Comparison of ENCODE assay signal across 16 cellular contexts in genomic region chr19:37954421-37954874, GRCh38. TPM values are rescaled to one million over a fixed set of nuclear protein-coding genes. Genes with fewer than 3 reads are reported as not detected.
DNase-seq lines count a peak whose midpoint lies in the region; ATAC-seq and TF ChIP-seq lines count a peak whose summit lies in the region.
"Had no signal": no experiment of that assay in that cellular context is flagged by ENCODE, and none has a peak within 500 bp of the region (broad histone marks: within the 10 kb centered on the region; RNA-seq: fewer than 3 reads in every experiment).

No MANE protein-coding gene starts in this region.

- peaks cover 97% of the 10 kb centered on the region for H3K79me2 ChIP-seq in PC-3 (ENCODE audit: low read length)

- peaks cover 7% of the 10 kb centered on the region for H3K36me3 ChIP-seq in PC-3 (ENCODE audit: low read depth, low read length)
- H3K36me3 ChIP-seq in neuronal stem cell (replicated peaks in 1 of 2; ENCODE audit: control insufficient read depth in 2 of 2, insufficient read depth in 2 of 2, low read length in 2 of 2), result peaks cover 0 to 5% of the 10 kb centered on the region in 2 donors
- peaks cover 0 to 3% (median 0%) of the 10 kb centered on the region in 3 donors for H3K36me3 ChIP-seq in Peyer's patch
- no peaks in the 10 kb centered on the region for H3K36me3 ChIP-seq in right atrium auricular region

- H3K9ac ChIP-seq in PC-3 (ENCODE audit: low read length) (0 out of 2 replicates have a peak overlapping the region, but pooled peaks have one; percentile 5), neuronal stem cell (ENCODE audit: low read depth, low read length, poor library complexity) (no peak overlapping the region)

- H3K14ac ChIP-seq in neuronal stem cell (ENCODE audit: low read length), result no peak overlapping the region

- H3K9me3 Mint-ChIP-seq in dendritic cell treated with granulocyte-macrophage colony-stimulating factor and Interleukin-4, amounts not matched to agents 40 ng/mL and 50 ng/mL, for 4 days, result no peaks in the 10 kb centered on the region

- H2BK5ac ChIP-seq in neuronal stem cell (ENCODE audit: low read length), result no peak overlapping the region

- H3K23ac ChIP-seq in neuronal stem cell (ENCODE audit: low read depth, low read length, poor library complexity), result no peak overlapping the region

- ATAC-seq in PC-3, result no peak
- ATAC-seq: K562 had no signal

- H3K27me3 ChIP-seq in PC-3 (ENCODE audit: low read length) (no peaks in the 10 kb centered on the region), neuronal stem cell (ENCODE audit: control insufficient read depth in 3 of 3, insufficient read depth in 3 of 3, low read depth in 1 of 3, low read length in 3 of 3) (no peaks in the 10 kb centered on the region), Peyer's patch (no peaks in the 10 kb centered on the region), right atrium auricular region (no peaks in the 10 kb centered on the region)
- H3K27me3 ChIP-seq: testis had no signal

- H4K20me1 ChIP-seq in PC-3 (ENCODE audit: low read length), result peaks cover 7% of the 10 kb centered on the region; the same call in 1 of the 2 replicates

- DNase-seq in GM12865 (ENCODE audit: low read depth) (peak; percentile 51), PC-3 (no peak), neuronal stem cell (ENCODE audit: low spot score) (no peak), Peyer's patch (no peak), NCI-H1417 treated with DMSO at 0.1 percent for 48 hours (lab: John Stamatoyannopoulos, UW) (no peak), NCI-H345 treated with DMSO at 0.1 percent for 48 hours (lab: John Stamatoyannopoulos, UW; ENCODE audit: unreplicated experiment) (no peak), right atrium auricular region (ENCODE audit: low spot score) (no peak)
- DNase-seq: activated CD4-positive, CD25-positive, alpha-beta regulatory T cell treated with anti-CD3 and anti-CD28 coated beads, Interleukin-2, amount 50 U/mL, for 72 hours; activated naive CD4-positive, alpha-beta T cell treated with anti-CD3 and anti-CD28 coated beads, Interleukin-2, amount 10 ng/mL, durations not matched to agents 7 days and 5 days; NCI-H446; SW 1271; testis had no signal

- H2BK15ac ChIP-seq in neuronal stem cell (ENCODE audit: low read length), result no peak overlapping the region

- H4K91ac ChIP-seq in neuronal stem cell (ENCODE audit: low read depth, low read length, poor library complexity), result no peak overlapping the region

- TF ChIP-seq POLR2A in Peyer's patch (IDR thresholded peaks at IDR 0.05), result no peak

- H2BK120ac ChIP-seq in neuronal stem cell (ENCODE audit: low read depth, low read length), result no peak overlapping the region

- H3K27ac ChIP-seq in PC-3 (ENCODE audit: low read length) (peak overlapping the region; percentile 53), neuronal stem cell (replicated peaks; ENCODE audit: low read length) (peak overlapping the region; percentile 63), Peyer's patch (peak overlapping the region in 1 of 4 donors; percentile 58), right atrium auricular region (no peak overlapping the region)
- H3K27ac ChIP-seq: testis had no signal

- peak overlapping the region; percentile 68 for H3K27ac Mint-ChIP-seq in dendritic cell treated with granulocyte-macrophage colony-stimulating factor and Interleukin-4, amounts not matched to agents 40 ng/mL and 50 ng/mL, for 4 days
- H3K27ac Mint-ChIP-seq: activated naive CD4-positive, alpha-beta T cell treated with anti-CD3 and anti-CD28 coated beads, Interleukin-2, amount 10 ng/mL, durations not matched to agents 7 days and 5 days had no signal

- H3K79me1 ChIP-seq in neuronal stem cell (ENCODE audit: low read depth, low read length), result no peaks in the 10 kb centered on the region

- no peaks in the 10 kb centered on the region for H3K9me2 ChIP-seq in PC-3 (replicated peaks; ENCODE audit: low read length)

- POLR2A ChIA-PET in PC-3 (lab: Charles Lee; ENCODE audit: unreplicated experiment), result interaction anchor here (0.5 to 1.1 kb wide), 3 partner anchors 22 to 434 kb away, joined by 3 read pairs; partner anchors contain the start of gene GGN

- intact Hi-C loops in PC-3 (cut with micrococcal nuclease), result no loop called here
- intact Hi-C loops in dendritic cell treated with granulocyte-macrophage colony-stimulating factor and Interleukin-4, amounts not matched to agents 40 ng/mL and 50 ng/mL, for 4 days (cut with micrococcal nuclease), result loop anchor here (5.0 to 10.0 kb wide), 3 partner anchors 47 to 80 kb away; partner anchors contain the start of genes SIPA1L3 and WDR87

- no peak overlapping the region for H3K4me3 Mint-ChIP-seq in dendritic cell treated with granulocyte-macrophage colony-stimulating factor and Interleukin-4, amounts not matched to agents 40 ng/mL and 50 ng/mL, for 4 days
- H3K4me3 Mint-ChIP-seq: activated naive CD4-positive, alpha-beta T cell treated with anti-CD3 and anti-CD28 coated beads, Interleukin-2, amount 10 ng/mL, durations not matched to agents 7 days and 5 days had no signal

- H3K4me1 ChIP-seq in PC-3 (ENCODE audit: insufficient read depth, low read length) (peaks cover 26% of the 10 kb centered on the region), neuronal stem cell (ENCODE audit: control insufficient read depth in 2 of 2, insufficient read depth in 1 of 2, low read depth in 1 of 2, low read length in 2 of 2) (peaks cover 10 to 13% of the 10 kb centered on the region in 2 donors), Peyer's patch (peaks cover 0 to 19% (median 2%) of the 10 kb centered on the region in 4 donors), right atrium auricular region (peaks cover 0 to 4% of the 10 kb centered on the region in 2 donors)
- H3K4me1 ChIP-seq: testis had no signal

- CTCF ChIA-PET in PC-3 (lab: Charles Lee), result no interaction called here

- H2AFZ ChIP-seq in PC-3 (ENCODE audit: low read length) (no peak overlapping the region), neuronal stem cell (ENCODE audit: low read length) (no peak overlapping the region)

- H3K18ac ChIP-seq in neuronal stem cell (ENCODE audit: low read length), result no peak overlapping the region

- H3K4me2 ChIP-seq in PC-3 (ENCODE audit: low read length) (0 out of 2 replicates have a peak overlapping the region, but pooled peaks have one; percentile 32), neuronal stem cell (ENCODE audit: insufficient read depth, low read length, poor library complexity, severe bottlenecking) (peak overlapping the region; percentile 35)

- H3F3A ChIP-seq in PC-3 (ENCODE audit: low read length, unreplicated experiment), result peaks cover 4% of the 10 kb centered on the region

- H4K8ac ChIP-seq in neuronal stem cell (ENCODE audit: low read depth, low read length), result no peak overlapping the region

- H3K4me3 ChIP-seq in GM12865 (ENCODE audit: low read depth, low read length) (no peak overlapping the region), PC-3 (ENCODE audit: low read length) (no peak overlapping the region), neuronal stem cell (ENCODE audit: low read length in 2 of 2) (no peak overlapping the region), Peyer's patch (no peak overlapping the region), right atrium auricular region (no peak overlapping the region)
- H3K4me3 ChIP-seq: K562, testis had no signal

- BruUV-seq in PC-3 (replicated peaks; lab: Mats Ljungman, UMichigan), result no TSS peak

- no CpG with 5 or more reads among the region's 10 CpGs for WGBS in neuronal stem cell (ENCODE audit: extremely low coverage in 2 of 2, insufficient read length in 2 of 2, insufficient replicate concordance in 1 of 2), 2 donors

- H3K9me3 ChIP-seq in PC-3 (ENCODE audit: low read length) (no peaks in the 10 kb centered on the region), neuronal stem cell (replicated peaks in 1 of 2; ENCODE audit: control insufficient read depth in 2 of 2, insufficient read depth in 1 of 2, low read depth in 1 of 2, low read length in 2 of 2) (peaks cover 0 to 16% of the 10 kb centered on the region in 2 donors), Peyer's patch (no peaks in the 10 kb centered on the region), right atrium auricular region (no peaks in the 10 kb centered on the region)
- H3K9me3 ChIP-seq: testis had no signal

- TF ChIP-seq CTCF in GM12865 (IDR thresholded peaks at IDR 0.05; ENCODE audit: insufficient read depth, low read depth, low read length, missing control alignments), result no peak
- no peak for TF ChIP-seq CTCF in PC-3 (conservative IDR thresholded peaks at IDR 0.05; ENCODE audit: low read depth, low read length)
- no peak for TF ChIP-seq CTCF in Peyer's patch (IDR thresholded peaks at IDR 0.05)
- no peak for TF ChIP-seq CTCF in right atrium auricular region (IDR thresholded peaks at IDR 0.05)

- H2AK5ac ChIP-seq in neuronal stem cell (ENCODE audit: low read depth, low read length), result no peak overlapping the region

- H3K27me3 Mint-ChIP-seq in dendritic cell treated with granulocyte-macrophage colony-stimulating factor and Interleukin-4, amounts not matched to agents 40 ng/mL and 50 ng/mL, for 4 days, result no peaks in the 10 kb centered on the region
- H3K27me3 Mint-ChIP-seq: activated naive CD4-positive, alpha-beta T cell treated with anti-CD3 and anti-CD28 coated beads, Interleukin-2, amount 10 ng/mL, durations not matched to agents 7 days and 5 days had no signal

- no peak overlapping the region for H3K4ac ChIP-seq in neuronal stem cell (ENCODE audit: low read length)

- H3K36me3 Mint-ChIP-seq in dendritic cell treated with granulocyte-macrophage colony-stimulating factor and Interleukin-4, amounts not matched to agents 40 ng/mL and 50 ng/mL, for 4 days (ENCODE audit: low read depth), result no peaks in the 10 kb centered on the region

- peaks cover 51% of the 10 kb centered on the region for H3K4me1 Mint-ChIP-seq in dendritic cell treated with granulocyte-macrophage colony-stimulating factor and Interleukin-4, amounts not matched to agents 40 ng/mL and 50 ng/mL, for 4 days (ENCODE audit: low read depth)

- no peak overlapping the region for H2BK12ac ChIP-seq in neuronal stem cell (ENCODE audit: low read length)

RNA-seq across cellular contexts. Expression of gene SIPA1L3, which starts 47.4 kb away (rescaled TPM):
- 38.7 and 56.3 TPM in 2 replicates for total RNA-seq in PC-3 (2014; rRNA removed)
- polyA plus RNA-seq in neuronal stem cell (2013, experiment 1 of 2), result 11.3 TPM
- 11.5 TPM for polyA plus RNA-seq in neuronal stem cell (2013, experiment 2 of 2)
- 100 to 1,000 TPM in 3 of 4 donors, 10 to 100 TPM in 1; 63.5 to 304 (median 264) TPM for total RNA-seq in Peyer's patch
- total RNA-seq in right atrium auricular region, result 10 to 100 TPM; 10.7 to 19.6 TPM

RNA-seq across cellular contexts. Expression of gene WDR87, which starts 48.1 kb away (rescaled TPM):
- total RNA-seq in PC-3 (2014; rRNA removed), result not detected in 2 replicates
- polyA plus RNA-seq in neuronal stem cell (2013, experiment 1 of 2), result not detected
- not detected for polyA plus RNA-seq in neuronal stem cell (2013, experiment 2 of 2)
- total RNA-seq in Peyer's patch, result not detected
- total RNA-seq in right atrium auricular region, result not detected
- total RNA-seq: K562, myocyte had no signal
- polyA plus RNA-seq: AG04450, K562 had no signal

Comparison
In these comparisons a context has a peak if more than half of its experiments do, and no peak if none do; other contexts are left out.
1. H3K27ac ChIP-seq: peak in PC-3 (single experiment) and neuronal stem cell (single experiment); none in right atrium auricular region (0 of 2).